ENCODE assay signal across 9 cellular contexts in the genomic region with DNA sequence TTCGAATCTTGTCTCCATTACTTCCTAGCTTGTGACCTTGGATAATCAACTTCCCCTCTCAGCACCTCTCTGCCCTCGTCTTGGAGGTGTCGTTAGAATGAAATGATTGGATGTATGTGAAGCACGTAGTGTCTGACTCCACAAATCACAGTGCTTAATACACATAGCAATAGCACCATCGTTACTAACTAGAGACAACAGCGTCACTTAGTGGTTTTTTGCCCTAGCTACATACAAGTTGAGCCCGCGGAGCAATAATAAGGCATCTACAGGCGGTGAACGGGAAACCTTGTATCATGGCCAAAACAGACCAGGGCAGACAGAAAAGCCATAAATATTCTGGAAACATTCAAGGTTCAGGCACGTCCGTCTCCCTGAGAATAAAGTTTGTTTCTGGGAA.
DNase-seq lines count a peak whose midpoint lies in the region; ATAC-seq and TF ChIP-seq lines count a peak whose summit lies in the region.
"Had no signal": no experiment of that assay in that cellular context is flagged by ENCODE, and none has a peak within 500 bp of the region (broad histone marks: within the 10 kb centered on the region; RNA-seq: fewer than 3 reads in every experiment).

No MANE protein-coding gene starts in this region.

- H3K9me3 ChIP-seq in osteoblast (ENCODE audit: low read depth, low read length), result no peaks in the 10 kb centered on the region

- no peak overlapping the region for H3K4me2 ChIP-seq in osteoblast (ENCODE audit: insufficient read depth, low read length)

- H3K4me1 ChIP-seq in osteoblast (ENCODE audit: insufficient read depth, low read length), result no peaks in the 10 kb centered on the region

- H3K4me3 ChIP-seq in brain microvascular endothelial cell (ENCODE audit: low read depth, low read length) (no peak overlapping the region), osteoblast (ENCODE audit: insufficient read depth, low read length) (no peak overlapping the region)

- TF ChIP-seq CTCF in brain microvascular endothelial cell (IDR thresholded peaks at IDR 0.05; ENCODE audit: low read depth, low read length, missing control alignments) (no peak), osteoblast (IDR thresholded peaks at IDR 0.05; ENCODE audit: extremely low read depth, low read depth, low read length) (peak; percentile 61)

- H2AFZ ChIP-seq in osteoblast (ENCODE audit: low read length), result no peak overlapping the region

- H3K79me2 ChIP-seq in osteoblast (ENCODE audit: insufficient read depth, low read length), result no peaks in the 10 kb centered on the region

- H3K27ac ChIP-seq in brain microvascular endothelial cell (no peak overlapping the region), osteoblast (ENCODE audit: low read depth, low read length) (no peak overlapping the region)

- peak; percentile 39 for ATAC-seq in GM19468 (IDR thresholded peaks at IDR 0.05; ENCODE audit: extremely low read depth, unreplicated experiment)

- no peaks in the 10 kb centered on the region for H4K20me1 ChIP-seq in osteoblast (ENCODE audit: insufficient read depth, low read length)

- peak; percentile 4 for DNase-seq in NCI-H510A treated with DMSO at 0.1 percent for 48 hours (lab: John Stamatoyannopoulos, UW)
- peak; percentile 12 for DNase-seq in brain microvascular endothelial cell
- DNase-seq in osteoblast (ENCODE audit: insufficient read length, low spot score, missing footprints), result no peak
- no peak for DNase-seq in occipital lobe (lab: John Stamatoyannopoulos, UW)
- DNase-seq in glomerular visceral epithelial cell (ENCODE audit: extremely low spot score), result no peak
- DNase-seq in mesenteric fat pad (ENCODE audit: low spot score), result no peak
- no peak for DNase-seq in activated effector memory CD4-positive, alpha-beta T cell treated with Interleukin-2 at 50 U/mL for 16 hours
- DNase-seq: activated naive CD4-positive, alpha-beta T cell had no signal

- H3K36me3 ChIP-seq in brain microvascular endothelial cell (replicated peaks) (no peaks in the 10 kb centered on the region), osteoblast (ENCODE audit: insufficient read depth, low read length) (no peaks in the 10 kb centered on the region)

- in situ Hi-C loops in brain microvascular endothelial cell (cut with HindIII; ENCODE audit: low pct_ligation_motif_present, low sequenced_read_pairs), result no loop called here

- H3K27me3 ChIP-seq in brain microvascular endothelial cell (replicated peaks) (no peaks in the 10 kb centered on the region), osteoblast (ENCODE audit: insufficient read depth, low read length) (peaks cover 4% of the 10 kb centered on the region)

Comparison
In these comparisons a context has a peak if more than half of its experiments do, and no peak if none do; other contexts are left out.
1. DNase-seq: peak in NCI-H510A treated with DMSO at 0.1 percent for 48 hours (single experiment) and brain microvascular endothelial cell (single experiment); none in osteoblast (single experiment), occipital lobe (single experiment), glomerular visceral epithelial cell (single experiment), mesenteric fat pad (single experiment) and activated effector memory CD4-positive, alpha-beta T cell treated with Interleukin-2 at 50 U/mL for 16 hours (single experiment).